23 cellular contexts compared by ENCODE assay signal in genomic region chr1:4058706-4059105, GRCh38.
"Had no signal": no experiment of that assay in that cellular context is flagged by ENCODE, and none has a peak within 500 bp of the region (broad histone marks: within the 10 kb centered on the region; RNA-seq: fewer than 3 reads in every experiment).

No MANE protein-coding gene starts in this region.

- H3K9me3 Mint-ChIP-seq: effector memory CD8-positive, alpha-beta T cell; immature natural killer cell; natural killer cell; stimulated activated naive CD8-positive, alpha-beta T cell treated with anti-CD3 and anti-CD28 coated beads, Interleukin-15, Interleukin-2, amounts not matched to agents 100 ng/mL and 50 ng/mL, for 24 hours had no signal

- ATAC-seq: effector memory CD8-positive, alpha-beta T cell; left ventricle myocardium superior; lower lobe of right lung; natural killer cell; right lobe of liver; stimulated activated naive B cell treated with anti-CD40 and anti-IgM and Interleukin-4, amounts not matched to agents 10 μg/mL and 1 μg/mL and 100 μg/mL, for 72 hours; upper lobe of right lung had no signal

- DNase-seq: cortex of kidney; effector memory CD8-positive, alpha-beta T cell; erythroblast; esophagus squamous epithelium; foreskin melanocyte; hypothalamus; immature natural killer cell; left ventricle myocardium superior; lower lobe of right lung; natural killer cell; small intestine; stimulated activated CD4-positive, alpha-beta T cell treated with anti-CD3 and anti-CD28 coated beads, Interleukin-15, amount 100 ng/mL, for 24 hours; stimulated activated CD4-positive, alpha-beta T cell treated with anti-CD3 and anti-CD28 coated beads, Interleukin-2, amount 100 ng/mL, for 48 hours; stimulated activated naive B cell treated with anti-CD40 and anti-IgM and Interleukin-4, amounts not matched to agents 10 μg/mL and 1 μg/mL and 100 μg/mL, for 72 hours; upper lobe of right lung; uterus had no signal

- H2AFZ ChIP-seq: parathyroid adenoma had no signal

- H3K27ac ChIP-seq: esophagus squamous epithelium, lower lobe of right lung, neutrophil, parathyroid adenoma, right lobe of liver, thoracic aorta, tibial nerve, upper lobe of right lung, uterus had no signal

- H3K4me1 ChIP-seq: esophagus squamous epithelium, lower lobe of right lung, parathyroid adenoma, right lobe of liver, tibial nerve, upper lobe of right lung, uterus had no signal

- H3K4me1 Mint-ChIP-seq: immature natural killer cell, natural killer cell had no signal

- H3K36me3 ChIP-seq: esophagus squamous epithelium, lower lobe of right lung, neutrophil, right lobe of liver, thoracic aorta, tibial nerve, upper lobe of right lung, uterus had no signal

- H3K27me3 ChIP-seq: neutrophil, right lobe of liver, tibial nerve, upper lobe of right lung, uterus had no signal

- H3K27me3 Mint-ChIP-seq: stimulated activated naive CD8-positive, alpha-beta T cell treated with anti-CD3 and anti-CD28 coated beads, Interleukin-15, Interleukin-2, amounts not matched to agents 100 ng/mL and 50 ng/mL, for 24 hours had no signal

- H3K4me3 ChIP-seq: esophagus squamous epithelium, lower lobe of right lung, right lobe of liver, thoracic aorta, tibial nerve, upper lobe of right lung, uterus had no signal

- H3K4me3 Mint-ChIP-seq: effector memory CD8-positive, alpha-beta T cell; immature natural killer cell; natural killer cell; stimulated activated naive B cell treated with anti-CD40 and anti-IgM and Interleukin-4, amounts not matched to agents 10 μg/mL and 1 μg/mL and 100 μg/mL, for 72 hours; stimulated activated naive CD8-positive, alpha-beta T cell treated with anti-CD3 and anti-CD28 coated beads, Interleukin-15, Interleukin-2, amounts not matched to agents 100 ng/mL and 50 ng/mL, for 24 hours had no signal

- H3K36me3 Mint-ChIP-seq: immature natural killer cell; natural killer cell; stimulated activated naive B cell treated with anti-CD40 and anti-IgM and Interleukin-4, amounts not matched to agents 10 μg/mL and 1 μg/mL and 100 μg/mL, for 72 hours had no signal

- H3K9ac ChIP-seq: parathyroid adenoma had no signal

- H3K9me3 ChIP-seq: esophagus squamous epithelium, lower lobe of right lung, neutrophil, right lobe of liver, thoracic aorta, tibial nerve, upper lobe of right lung, uterus had no signal

- H3K27ac Mint-ChIP-seq: effector memory CD8-positive, alpha-beta T cell; immature natural killer cell; natural killer cell; progenitor cell of endocrine pancreas; stimulated activated naive B cell treated with anti-CD40 and anti-IgM and Interleukin-4, amounts not matched to agents 10 μg/mL and 1 μg/mL and 100 μg/mL, for 72 hours; stimulated activated naive CD8-positive, alpha-beta T cell treated with anti-CD3 and anti-CD28 coated beads, Interleukin-15, Interleukin-2, amounts not matched to agents 100 ng/mL and 50 ng/mL, for 24 hours had no signal
